Comparison of ENCODE assay signal across 24 cellular contexts in genomic region chrX:104193485-104193884, GRCh38. TPM values are rescaled to one million over a fixed set of nuclear protein-coding genes. Genes with fewer than 3 reads are reported as not detected.
DNase-seq lines count a peak whose midpoint lies in the region; ATAC-seq and TF ChIP-seq lines count a peak whose summit lies in the region.
"Had no signal": no experiment of that assay in that cellular context is flagged by ENCODE, and none has a peak within 500 bp of the region (broad histone marks: within the 10 kb centered on the region; RNA-seq: fewer than 3 reads in every experiment).

No MANE protein-coding gene starts in this region.

- H3K79me1 ChIP-seq in IMR-90 (ENCODE audit: low read depth in 1 of 2, low read length in 2 of 2) (no peaks in the 10 kb centered on the region), mesenchymal stem cell (replicated peaks; ENCODE audit: low read length, poor library complexity, severe bottlenecking) (peaks cover 1% of the 10 kb centered on the region)

- H3K9me1 ChIP-seq in IMR-90 (ENCODE audit: insufficient read depth, low read length) = no peaks in the 10 kb centered on the region

- H3K9me3 ChIP-seq in IMR-90 (ENCODE audit: control insufficient read depth, insufficient read depth, low read length) (no peaks in the 10 kb centered on the region), mesenchymal stem cell (ENCODE audit: control insufficient read depth, low read length) (no peaks in the 10 kb centered on the region), left lung (no peaks in the 10 kb centered on the region), vagina (no peaks in the 10 kb centered on the region)
- H3K9me3 ChIP-seq: Caco-2 had no signal

- CTCF ChIA-PET in IMR-90 (lab: Yijun Ruan, JAX) = interaction anchor here (0.6 kb wide), 1 partner anchor 24 kb away, joined by 3 read pairs; no protein-coding TSS in a partner anchor

- no peak overlapping the region for H2BK5ac ChIP-seq in IMR-90 (ENCODE audit: low read depth, low read length, poor library complexity, severe bottlenecking)
- no peak overlapping the region for H2BK5ac ChIP-seq in mesenchymal stem cell (ENCODE audit: low read depth, low read length, poor library complexity, severe bottlenecking)

- H3K18ac ChIP-seq in IMR-90 (ENCODE audit: low read depth, low read length) (no peak overlapping the region), mesenchymal stem cell (ENCODE audit: low read depth in 1 of 2, low read length in 2 of 2) (no peak overlapping the region)

- H2AK5ac ChIP-seq in IMR-90 (ENCODE audit: low read depth, low read length) (no peak overlapping the region), mesenchymal stem cell (ENCODE audit: low read length, severe bottlenecking) (no peak overlapping the region)

- ATAC-seq in IMR-90 (ENCODE audit: low read depth) (0 out of 2 replicates have a peak, but pooled peaks have one; percentile 49), left lung (no peak)
- ATAC-seq: CD8-positive, alpha-beta T cell; HepG2; K562 had no signal

- H3K4ac ChIP-seq in IMR-90 (ENCODE audit: low read depth, low read length) (no peak overlapping the region), mesenchymal stem cell (ENCODE audit: low read depth in 1 of 2, low read length in 2 of 2) (no peak overlapping the region)

- H2BK20ac ChIP-seq in IMR-90 (ENCODE audit: low read depth, low read length) = no peak overlapping the region

- no peak overlapping the region for H3K56ac ChIP-seq in IMR-90 (ENCODE audit: extremely low read depth, insufficient read depth, low read length)

- POLR2A ChIA-PET in IMR-90 (lab: Charles Lee; ENCODE audit: unreplicated experiment) = no interaction called here

- H4K8ac ChIP-seq in IMR-90 (ENCODE audit: low read depth in 2 of 2, low read length in 2 of 2) (no peak overlapping the region), mesenchymal stem cell (ENCODE audit: low read length) (no peak overlapping the region)

- no peak for TF ChIP-seq RAD21 in IMR-90 (IDR thresholded peaks at IDR 0.05; ENCODE audit: low read length)

- no TSS peak for BruUV-seq in IMR-90 (replicated peaks; lab: Mats Ljungman, UMichigan)

- H3K4me2 ChIP-seq in IMR-90 (ENCODE audit: low read depth, low read length) (no peak overlapping the region), mesenchymal stem cell (ENCODE audit: low read length, poor library complexity, severe bottlenecking) (no peak overlapping the region)
- H3K4me2 ChIP-seq: PC-9 had no signal

- TF ChIP-seq CTCF in IMR-90 (conservative IDR thresholded peaks at IDR 0.05; ENCODE audit: low read depth, low read length) (no peak), left lung (IDR thresholded peaks at IDR 0.05) (no peak), vagina (IDR thresholded peaks at IDR 0.05) (no peak)

- H2AFZ ChIP-seq in IMR-90 (replicated peaks; ENCODE audit: low read length, poor library complexity) (no peak overlapping the region), mesenchymal stem cell (ENCODE audit: low read depth, low read length) (no peak overlapping the region)
- H2AFZ ChIP-seq: PC-9 had no signal

- H4K91ac ChIP-seq in IMR-90 (ENCODE audit: insufficient read depth, low read depth, low read length) (no peak overlapping the region), mesenchymal stem cell (ENCODE audit: low read length) (no peak overlapping the region)

- H3K4me1 ChIP-seq in IMR-90 (ENCODE audit: control insufficient read depth, insufficient read depth, low read length) = no peaks in the 10 kb centered on the region
- H3K4me1 ChIP-seq in mesenchymal stem cell (ENCODE audit: control insufficient read depth, insufficient read depth, low read depth, low read length) = no peaks in the 10 kb centered on the region
- no peaks in the 10 kb centered on the region for H3K4me1 ChIP-seq in left lung
- H3K4me1 ChIP-seq in vagina = no peaks in the 10 kb centered on the region
- H3K4me1 ChIP-seq: Caco-2 had no signal

- H4K20me1 ChIP-seq in IMR-90 (ENCODE audit: insufficient read depth, low read length) = no peaks in the 10 kb centered on the region

- TF ChIP-seq POLR2A in IMR-90 (IDR thresholded peaks at IDR 0.05; ENCODE audit: low read depth, low read length) (no peak), vagina (IDR thresholded peaks at IDR 0.05) (no peak)

- no peak overlapping the region for H3K27ac ChIP-seq in IMR-90 (ENCODE audit: insufficient read depth, low read length)
- H3K27ac ChIP-seq in epithelial cell of prostate = peak overlapping the region; percentile 5
- no peak overlapping the region for H3K27ac ChIP-seq in mesenchymal stem cell (ENCODE audit: low read length, poor library complexity, severe bottlenecking)
- H3K27ac ChIP-seq in left lung = no peak overlapping the region
- H3K27ac ChIP-seq in vagina = no peak overlapping the region
- H3K27ac ChIP-seq: C4-2B, PC-9 had no signal

- H3K36me3 ChIP-seq in IMR-90 (ENCODE audit: control insufficient read depth, insufficient read depth, low read length) (peaks cover 3% of the 10 kb centered on the region), mesenchymal stem cell (ENCODE audit: control insufficient read depth in 1 of 2, insufficient read depth in 2 of 2, low read depth in 1 of 2, low read length in 2 of 2) (peaks cover 3 to 48% of the 10 kb centered on the region in 2 experiments), left lung (peaks cover 0 to 43% of the 10 kb centered on the region in 2 donors), H7 (replicated peaks; ENCODE audit: control insufficient read depth, insufficient read depth, low read length) (peaks cover 4% of the 10 kb centered on the region), vagina (peaks cover 0 to 3% of the 10 kb centered on the region in 2 donors)

- no peak overlapping the region for H4K5ac ChIP-seq in IMR-90 (ENCODE audit: low read depth, low read length)

- H2BK120ac ChIP-seq in IMR-90 (ENCODE audit: low read depth, low read length) (no peak overlapping the region), mesenchymal stem cell (ENCODE audit: low read depth, low read length) (no peak overlapping the region)

- H2BK15ac ChIP-seq in IMR-90 (ENCODE audit: low read depth, low read length) (no peak overlapping the region), mesenchymal stem cell (ENCODE audit: low read depth, poor library complexity, severe bottlenecking) (no peak overlapping the region)

- dilution Hi-C loops in IMR-90 (cut with HindIII; ENCODE audit: low sequenced_read_pairs, unreplicated experiment) = no loop called here

- no peak overlapping the region for H3K4me3 ChIP-seq in IMR-90 (ENCODE audit: insufficient read depth, low read depth, low read length)
- H3K4me3 ChIP-seq in mesenchymal stem cell (ENCODE audit: insufficient read depth in 1 of 2, low read depth in 1 of 2, low read length in 2 of 2) = no peak overlapping the region
- H3K4me3 ChIP-seq in left lung = no peak overlapping the region
- no peak overlapping the region for H3K4me3 ChIP-seq in H7 (ENCODE audit: insufficient read depth, low read depth, low read length)
- no peak overlapping the region for H3K4me3 ChIP-seq in vagina
- H3K4me3 ChIP-seq: K562, PC-9 had no signal

- no peak overlapping the region for H2BK12ac ChIP-seq in mesenchymal stem cell (ENCODE audit: low read length in 2 of 2)

- intact Hi-C loops in IMR-90 (cut with micrococcal nuclease) (loop anchor here (10.0 kb wide), 2 partner anchors 151 to 1001 kb away; no protein-coding TSS in a partner anchor), left lung (cut with DNase I) (no loop called here), vagina (cut with DNase I) (no loop called here)

- in situ Hi-C loops in IMR-90 (cut with MboI; ENCODE audit: low sequenced_read_pairs) = no loop called here

- H3K9ac ChIP-seq in IMR-90 (ENCODE audit: low read depth, low read length) = no peak overlapping the region
- H3K9ac ChIP-seq in mesenchymal stem cell (ENCODE audit: low read length) = no peak overlapping the region

- no CpG with 5 or more reads among the region's 2 CpGs for WGBS in IMR-90 (ENCODE audit: extremely low coverage in 2 of 2, insufficient read length in 1 of 2), 2 experiments
- 42% methylated on average over 2 of the region's 2 CpGs for WGBS in mesenchymal stem cell

- peak; percentile 11 for DNase-seq in IMR-90
- peak; percentile 7 for DNase-seq in astrocyte of the hippocampus (ENCODE audit: low read depth, low spot score)
- no peak for DNase-seq in epithelial cell of prostate (ENCODE audit: low read depth, low spot score)
- peak; percentile 41 for DNase-seq in mesenchymal stem cell
- no peak for DNase-seq in left lung
- no peak for DNase-seq in H7
- no peak for DNase-seq in vagina (ENCODE audit: extremely low spot score in 2 of 2)
- DNase-seq in anterior cingulate cortex (lab: John Stamatoyannopoulos, UW) = no peak
- DNase-seq: Caco-2; CD8-positive, alpha-beta T cell; GDM1; Kasumi-1; NCI-H1105 treated with DMSO at 0.1 percent for 48 hours; NCI-H146; NCI-H1930; NCI-H2107; NCI-H446 treated with DMSO at 0.1 percent for 48 hours; NCI-H526; PC-9; RPMI8226; SHP77 had no signal

- H2AK9ac ChIP-seq in IMR-90 (replicated peaks; ENCODE audit: low read depth, low read length, poor library complexity) = no peak overlapping the region

- H3K27me3 ChIP-seq in IMR-90 (ENCODE audit: control insufficient read depth, insufficient read depth, low read length) = no peaks in the 10 kb centered on the region
- H3K27me3 ChIP-seq in mesenchymal stem cell (ENCODE audit: control insufficient read depth in 1 of 2, insufficient read depth in 1 of 2, low read length in 2 of 2) = peaks cover 0 to 3% of the 10 kb centered on the region in 2 experiments
- no peaks in the 10 kb centered on the region for H3K27me3 ChIP-seq in left lung
- H3K27me3 ChIP-seq in H7 (ENCODE audit: control insufficient read depth, insufficient read depth, low read length) = no peaks in the 10 kb centered on the region
- H3K27me3 ChIP-seq in vagina = no peaks in the 10 kb centered on the region

- H3K23ac ChIP-seq in IMR-90 (ENCODE audit: low read depth, low read length) (no peak overlapping the region), mesenchymal stem cell (ENCODE audit: low read length in 2 of 2) (no peak overlapping the region)

- H3K14ac ChIP-seq in IMR-90 (replicated peaks; ENCODE audit: low read depth, low read length) (no peak overlapping the region), mesenchymal stem cell (ENCODE audit: low read length in 2 of 2) (no peak overlapping the region)

RNA-seq across cellular contexts. Expression of gene FAM199X, which starts 27.2 kb away (rescaled TPM):
- 13.8 and 25.3 TPM in 2 replicates for total RNA-seq in IMR-90 (2012; rRNA removed)
- polyA plus RNA-seq in IMR-90 (2012; rRNA removed) = 2.8 and 4.0 TPM in 2 replicates
- polyA plus RNA-seq in IMR-90 (2012; cell fraction: cytosol; rRNA removed) = 0.65 and 0.79 TPM in 2 replicates
- polyA plus RNA-seq in IMR-90 (2012; cell fraction: nucleus; rRNA removed; ENCODE audit: low replicate concordance) = 0.72 and 4.7 TPM in 2 replicates
- 9.2 TPM for polyA plus RNA-seq in mesenchymal stem cell (2013, experiment 1 of 2)
- polyA plus RNA-seq in mesenchymal stem cell (2013, experiment 2 of 2) = 9.6 TPM
- total RNA-seq in left lung = 10 to 100 TPM; 16.5 to 19.1 TPM
- total RNA-seq in H7 (2014; rRNA removed; shearing (Covaris generic)) = 23.9 and 25.7 TPM in 2 replicates
- 15.0 TPM for total RNA-seq in vagina

RNA-seq across cellular contexts. Expression of gene SLC25A53, which starts 36.7 kb away (rescaled TPM):
- 5.8 and 5.9 TPM in 2 replicates for total RNA-seq in IMR-90 (2012; rRNA removed)
- 3.7 and 4.4 TPM in 2 replicates for polyA plus RNA-seq in IMR-90 (2012; rRNA removed)
- 2.1 and 2.4 TPM in 2 replicates for polyA plus RNA-seq in IMR-90 (2012; cell fraction: cytosol; rRNA removed)
- polyA plus RNA-seq in IMR-90 (2012; cell fraction: nucleus; rRNA removed; ENCODE audit: low replicate concordance) = 1.5 and 3.2 TPM in 2 replicates
- polyA plus RNA-seq in mesenchymal stem cell (2013, experiment 1 of 2) = 6.5 TPM
- polyA plus RNA-seq in mesenchymal stem cell (2013, experiment 2 of 2) = 6.1 TPM
- 10 to 100 TPM in 1 of 2 donors, 1 to 10 TPM in 1; 9.1 to 10.1 TPM for total RNA-seq in left lung
- 2.2 and 2.3 TPM in 2 replicates for total RNA-seq in H7 (2014; rRNA removed; shearing (Covaris generic))
- total RNA-seq in vagina = 43.0 TPM

Comparison
In these comparisons a context has a peak if more than half of its experiments do, and no peak if none do; other contexts are left out.
1. DNase-seq: peak in IMR-90 (single experiment), astrocyte of the hippocampus (single experiment) and mesenchymal stem cell (single experiment); none in epithelial cell of prostate (single experiment), left lung (0 of 2), H7 (single experiment), vagina (0 of 2) and anterior cingulate cortex (0 of 58).